1 cellular context compared by ENCODE assay signal in the genomic region with DNA sequence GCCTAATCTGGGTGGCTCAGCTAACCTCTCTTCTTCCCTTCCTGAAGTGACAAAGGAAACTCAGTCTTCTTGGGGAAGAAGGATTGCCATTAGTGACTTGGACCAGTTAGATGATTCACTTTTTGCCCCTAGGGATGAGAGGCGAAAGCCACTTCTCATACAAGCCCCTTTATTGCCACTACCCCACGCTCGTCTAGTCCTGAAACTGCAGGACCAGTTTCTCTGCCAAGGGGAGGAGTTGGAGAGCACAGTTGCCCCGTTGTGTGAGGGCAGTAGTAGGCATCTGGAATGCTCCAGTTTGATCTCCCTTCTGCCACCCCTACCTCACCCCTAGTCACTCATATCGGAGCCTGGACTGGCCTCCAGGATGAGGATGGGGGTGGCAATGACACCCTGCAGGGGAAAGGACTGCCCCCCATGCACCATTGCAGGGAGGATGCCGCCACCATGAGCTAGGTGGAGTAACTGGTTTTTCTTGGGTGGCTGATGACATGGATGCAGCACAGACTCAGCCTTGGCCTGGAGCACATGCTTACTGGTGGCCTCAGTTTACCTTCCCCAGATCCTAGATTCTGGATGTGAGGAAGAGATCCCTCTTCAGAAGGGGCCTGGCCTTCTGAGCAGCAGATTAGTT.
TF ChIP-seq lines count a peak whose summit lies in the region.

No MANE protein-coding gene starts in this region.

TF ChIP-seq in HepG2, 621 proteins besides CTCF, POLR2A, EP300 and RAD21:
- TF ChIP-seq, protein P1, sequence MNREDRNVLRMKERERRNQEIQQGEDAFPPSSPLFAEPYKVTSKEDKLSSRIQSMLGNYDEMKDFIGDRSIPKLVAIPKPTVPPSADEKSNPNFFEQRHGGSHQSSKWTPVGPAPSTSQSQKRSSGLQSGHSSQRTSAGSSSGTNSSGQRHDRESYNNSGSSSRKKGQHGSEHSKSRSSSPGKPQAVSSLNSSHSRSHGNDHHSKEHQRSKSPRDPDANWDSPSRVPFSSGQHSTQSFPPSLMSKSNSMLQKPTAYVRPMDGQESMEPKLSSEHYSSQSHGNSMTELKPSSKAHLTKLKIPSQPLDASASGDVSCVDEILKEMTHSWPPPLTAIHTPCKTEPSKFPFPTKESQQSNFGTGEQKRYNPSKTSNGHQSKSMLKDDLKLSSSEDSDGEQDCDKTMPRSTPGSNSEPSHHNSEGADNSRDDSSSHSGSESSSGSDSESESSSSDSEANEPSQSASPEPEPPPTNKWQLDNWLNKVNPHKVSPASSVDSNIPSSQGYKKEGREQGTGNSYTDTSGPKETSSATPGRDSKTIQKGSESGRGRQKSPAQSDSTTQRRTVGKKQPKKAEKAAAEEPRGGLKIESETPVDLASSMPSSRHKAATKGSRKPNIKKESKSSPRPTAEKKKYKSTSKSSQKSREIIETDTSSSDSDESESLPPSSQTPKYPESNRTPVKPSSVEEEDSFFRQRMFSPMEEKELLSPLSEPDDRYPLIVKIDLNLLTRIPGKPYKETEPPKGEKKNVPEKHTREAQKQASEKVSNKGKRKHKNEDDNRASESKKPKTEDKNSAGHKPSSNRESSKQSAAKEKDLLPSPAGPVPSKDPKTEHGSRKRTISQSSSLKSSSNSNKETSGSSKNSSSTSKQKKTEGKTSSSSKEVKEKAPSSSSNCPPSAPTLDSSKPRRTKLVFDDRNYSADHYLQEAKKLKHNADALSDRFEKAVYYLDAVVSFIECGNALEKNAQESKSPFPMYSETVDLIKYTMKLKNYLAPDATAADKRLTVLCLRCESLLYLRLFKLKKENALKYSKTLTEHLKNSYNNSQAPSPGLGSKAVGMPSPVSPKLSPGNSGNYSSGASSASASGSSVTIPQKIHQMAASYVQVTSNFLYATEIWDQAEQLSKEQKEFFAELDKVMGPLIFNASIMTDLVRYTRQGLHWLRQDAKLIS (CRISPR knock-in tag; IDR thresholded peaks at IDR 0.05) = no peak
